In genomic region chr1:93616996-93617669, GRCh38 we compare ENCODE assay signal across 8 cellular contexts.
DNase-seq lines count a peak whose midpoint lies in the region; ATAC-seq and TF ChIP-seq lines count a peak whose summit lies in the region.

No MANE protein-coding gene starts in this region.

- H3K4me3 Mint-ChIP-seq in glutamatergic neuron (ENCODE audit: unreplicated experiment) = peak overlapping the region; percentile 73
- H3K4me3 Mint-ChIP-seq in CD4-positive, alpha-beta T cell = no peak overlapping the region

- H3K27me3 ChIP-seq in DND-41 (ENCODE audit: insufficient read depth, low read length, poor library complexity) = no peaks in the 10 kb centered on the region
- H3K27me3 ChIP-seq in CD4-positive, alpha-beta T cell (ENCODE audit: control insufficient read depth, insufficient read depth, low read length) = no peaks in the 10 kb centered on the region

- peak; percentile 70 for ATAC-seq in DND-41 (ENCODE audit: insufficient read depth, low read depth)
- no peak for ATAC-seq in CD4-positive, alpha-beta T cell (ENCODE audit: poor library complexity)
- no peak for ATAC-seq in GM19455 (IDR thresholded peaks at IDR 0.05; ENCODE audit: unreplicated experiment)

- peaks cover 76% of the 10 kb centered on the region for H3K4me1 Mint-ChIP-seq in glutamatergic neuron (ENCODE audit: low read depth, unreplicated experiment)
- peaks cover 10% of the 10 kb centered on the region for H3K4me1 Mint-ChIP-seq in CD4-positive, alpha-beta T cell (ENCODE audit: low read depth)

- TF ChIP-seq CTCF in DND-41 (IDR thresholded peaks at IDR 0.05; ENCODE audit: borderline replicate concordance, extremely low read depth, low read length, poor library complexity, severe bottlenecking) (no peak), RWPE1 (conservative IDR thresholded peaks at IDR 0.05; ENCODE audit: low read depth) (no peak), glutamatergic neuron (IDR thresholded peaks at IDR 0.05; ENCODE audit: partially characterized antibody, unreplicated experiment) (no peak)
- no peak for TF ChIP-seq CTCF in CD4-positive, alpha-beta T cell (IDR thresholded peaks at IDR 0.05)

- peaks cover 13% of the 10 kb centered on the region for H3K27me3 Mint-ChIP-seq in glutamatergic neuron (ENCODE audit: unreplicated experiment)
- H3K27me3 Mint-ChIP-seq in CD4-positive, alpha-beta T cell = no peaks in the 10 kb centered on the region

- H4K20me1 ChIP-seq in DND-41 (ENCODE audit: insufficient read depth, low read length) = no peaks in the 10 kb centered on the region

- H3K4me3 ChIP-seq in DND-41 (ENCODE audit: low read depth in 1 of 2, low read length in 2 of 2) = no peak overlapping the region

- H3K9me3 Mint-ChIP-seq in glutamatergic neuron (ENCODE audit: unreplicated experiment) = peaks cover 10% of the 10 kb centered on the region
- no peaks in the 10 kb centered on the region for H3K9me3 Mint-ChIP-seq in CD4-positive, alpha-beta T cell

- no peaks in the 10 kb centered on the region for H3K36me3 Mint-ChIP-seq in glutamatergic neuron (ENCODE audit: unreplicated experiment)
- H3K36me3 Mint-ChIP-seq in CD4-positive, alpha-beta T cell (ENCODE audit: low read depth) = no peaks in the 10 kb centered on the region

- peak overlapping the region; percentile 95 for H3K27ac Mint-ChIP-seq in glutamatergic neuron (ENCODE audit: unreplicated experiment)
- no peak overlapping the region for H3K27ac Mint-ChIP-seq in CD4-positive, alpha-beta T cell

- no peaks in the 10 kb centered on the region for H3K9me3 ChIP-seq in DND-41 (ENCODE audit: insufficient read depth, low read length, severe bottlenecking)
- no peaks in the 10 kb centered on the region for H3K9me3 ChIP-seq in CD4-positive, alpha-beta T cell (ENCODE audit: control insufficient read depth, low read length)

- no peaks in the 10 kb centered on the region for H3K79me2 ChIP-seq in DND-41 (ENCODE audit: insufficient read depth, low read length)

- intact Hi-C loops in CD4-positive, alpha-beta T cell (cut with DNase I, micrococcal nuclease) = no loop called here

- CTCF ChIA-PET in RWPE1 (lab: Yijun Ruan, JAX) = interaction anchor here (0.9 to 1.5 kb wide), 3 partner anchors 12 to 197 kb away, joined by 3 to 4 read pairs (median 3); partner anchors contain the start of gene BCAR3
- CTCF ChIA-PET in CD4-positive, alpha-beta T cell (lab: Charles Lee) = no interaction called here

- no peaks in the 10 kb centered on the region for H3K4me1 ChIP-seq in DND-41 (ENCODE audit: insufficient read depth, low read length)

- H3K36me3 ChIP-seq in DND-41 (ENCODE audit: insufficient read depth, low read length) = no peaks in the 10 kb centered on the region

- no peak overlapping the region for H3K9ac ChIP-seq in DND-41 (ENCODE audit: low read depth, low read length)

- H3K27ac ChIP-seq in DND-41 (ENCODE audit: low read length) (no peak overlapping the region), RWPE1 (peak overlapping the region; percentile 99)
- H3K27ac ChIP-seq in CD4-positive, alpha-beta T cell (ENCODE audit: low read depth, low read length) = no peak overlapping the region

- DNase-seq in DND-41 = peak; percentile 14
- peak; percentile 39 for DNase-seq in RWPE1 (ENCODE audit: low spot score)
- no peak for DNase-seq in glutamatergic neuron
- peak; percentile 49 for DNase-seq in renal cortical epithelial cell (ENCODE audit: low read depth)
- no peak for DNase-seq in CD4-positive, alpha-beta T cell
- DNase-seq in effector CD4-positive, alpha-beta T cell = no peak
- no peak for DNase-seq in dedifferentiated amniotic fluid mesenchymal stem cell (ENCODE audit: extremely low spot score)

- no peak overlapping the region for H3K4me2 ChIP-seq in DND-41 (ENCODE audit: insufficient read depth, low read length)

- POLR2A ChIA-PET in RWPE1 (lab: Yijun Ruan, JAX; ENCODE audit: low non-redundant PET) = no interaction called here
- POLR2A ChIA-PET in CD4-positive, alpha-beta T cell (lab: Charles Lee) = no interaction called here

- no peak overlapping the region for H2AFZ ChIP-seq in DND-41 (ENCODE audit: low read depth, low read length)

Comparison
In these comparisons a context has a peak if more than half of its experiments do, and no peak if none do; other contexts are left out.
1. DNase-seq: peak in DND-41 (single experiment), RWPE1 (single experiment) and renal cortical epithelial cell (single experiment); none in glutamatergic neuron (single experiment), CD4-positive, alpha-beta T cell (0 of 10), effector CD4-positive, alpha-beta T cell (single experiment) and dedifferentiated amniotic fluid mesenchymal stem cell (single experiment).